Comparison of ENCODE assay signal across 22 cellular contexts in the genomic region with DNA sequence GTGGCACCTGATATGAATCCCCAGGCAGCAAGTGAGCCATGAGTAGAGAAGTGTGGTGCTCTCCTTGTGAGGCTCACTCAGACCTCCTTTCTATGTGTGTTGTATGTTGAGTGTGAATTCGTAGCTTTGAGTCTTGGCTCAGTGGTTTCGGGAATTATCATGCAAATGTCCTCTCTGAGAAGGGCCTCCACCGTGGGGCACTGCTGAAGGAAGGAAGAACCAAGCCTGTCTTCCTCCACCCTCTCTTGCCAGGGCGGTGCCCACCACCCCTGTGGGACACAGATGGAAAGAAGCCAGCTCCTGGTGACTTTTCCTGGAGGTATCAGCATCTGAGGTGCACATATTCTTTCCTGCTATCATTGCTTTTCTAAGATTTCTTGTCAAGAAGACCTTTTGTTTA.
"Had no signal": no experiment of that assay in that cellular context is flagged by ENCODE, and none has a peak within 500 bp of the region (broad histone marks: within the 10 kb centered on the region; RNA-seq: fewer than 3 reads in every experiment).

No MANE protein-coding gene starts in this region.

- H3K4me3 ChIP-seq: MG63 had no signal

- DNase-seq: IMR-90, Karpas-422, KG1, MG63, NCI-H1092, NCI-H1105 treated with DMSO at 0.1 percent for 48 hours, NCI-H1417 treated with DMSO at 0.1 percent for 48 hours, NCI-H146, NCI-H1694 treated with DMSO at 0.1 percent for 48 hours, NCI-H1930, NCI-H2081, NCI-H2107, NCI-H2227 treated with DMSO at 0.1 percent for 48 hours, NCI-H524, NCI-H526 treated with DMSO at 0.1 percent for 48 hours, NCI-H774, PC-3, SHP77, SK-N-SH, SW 1271 had no signal

- H3K36me3 ChIP-seq: MG63 had no signal

- H3K27me3 ChIP-seq: MG63 had no signal

- H3K27ac ChIP-seq: RWPE1 had no signal

- ATAC-seq: Panc1, PC-3 had no signal

- H3K9me3 ChIP-seq: MG63 had no signal
